Comparison of ENCODE assay signal across 22 cellular contexts in genomic region chr1:234170622-234171021, GRCh38.
DNase-seq lines count a peak whose midpoint lies in the region; ATAC-seq and TF ChIP-seq lines count a peak whose summit lies in the region.
"Had no signal": no experiment of that assay in that cellular context is flagged by ENCODE, and none has a peak within 500 bp of the region (broad histone marks: within the 10 kb centered on the region; RNA-seq: fewer than 3 reads in every experiment).

No MANE protein-coding gene starts in this region.

- peak in 1 of 2 donors; percentile 41 for ATAC-seq in activated T-cell treated with anti-CD3 and anti-CD28 coated beads, Interleukin-2, amount 50 U/mL, for 72 hours (replicated peaks in 1 of 2)
- ATAC-seq in activated T-helper 17 cell treated with anti-CD3 and anti-CD28 coated beads, Interleukin-2, amount 50 U/mL, for 72 hours (replicated peaks), result peak; percentile 18
- ATAC-seq: heart left ventricle; Right ventricle myocardium inferior; stimulated activated naive B cell treated with anti-CD40 and anti-IgM and Interleukin-4, amounts not matched to agents 10 μg/mL and 1 μg/mL and 100 μg/mL, for 72 hours had no signal

- H3K27me3 Mint-ChIP-seq in activated T-cell treated with anti-CD3 and anti-CD28 coated beads, Interleukin-2, amount 50 U/mL, for 72 hours (ENCODE audit: low read depth), result peaks cover 17% of the 10 kb centered on the region
- peaks cover 3% of the 10 kb centered on the region for H3K27me3 Mint-ChIP-seq in activated T-helper 17 cell treated with anti-CD3 and anti-CD28 coated beads, Interleukin-2, amount 50 U/mL, for 72 hours
- H3K27me3 Mint-ChIP-seq in endodermal cell (ENCODE audit: insufficient read depth), result no peaks in the 10 kb centered on the region

- H3K4me3 Mint-ChIP-seq in activated T-cell treated with anti-CD3 and anti-CD28 coated beads, Interleukin-2, amount 50 U/mL, for 72 hours, result peak overlapping the region; percentile 45 to 47
- peak overlapping the region; percentile 10 for H3K4me3 Mint-ChIP-seq in activated T-helper 17 cell treated with anti-CD3 and anti-CD28 coated beads, Interleukin-2, amount 50 U/mL, for 72 hours
- H3K4me3 Mint-ChIP-seq in endodermal cell, result no peak overlapping the region
- H3K4me3 Mint-ChIP-seq: HFFc6; immature natural killer cell; mesothelial cell of epicardium; nephron progenitor cell; stimulated activated naive B cell treated with anti-CD40 and anti-IgM and Interleukin-4, amounts not matched to agents 10 μg/mL and 1 μg/mL and 100 μg/mL, for 72 hours had no signal

- no peak overlapping the region for H3K27ac ChIP-seq in endodermal cell (ENCODE audit: low read depth, low read length)
- H3K27ac ChIP-seq: C4-2B, heart left ventricle, left ventricle myocardium inferior, parathyroid adenoma had no signal

- WGBS in endodermal cell (ENCODE audit: insufficient coverage in 1 of 2, insufficient read length in 1 of 2), 2 experiments, result 79 to 80% methylated on average over 5 to 7 of the region's 7 CpGs

- no peaks in the 10 kb centered on the region for H3K9me3 ChIP-seq in endodermal cell (ENCODE audit: control insufficient read depth, low read length)
- H3K9me3 ChIP-seq: heart left ventricle, left ventricle myocardium inferior had no signal

- H3K9me3 Mint-ChIP-seq in activated T-cell treated with anti-CD3 and anti-CD28 coated beads, Interleukin-2, amount 50 U/mL, for 72 hours, result no peaks in the 10 kb centered on the region
- no peaks in the 10 kb centered on the region for H3K9me3 Mint-ChIP-seq in activated T-helper 17 cell treated with anti-CD3 and anti-CD28 coated beads, Interleukin-2, amount 50 U/mL, for 72 hours
- H3K9me3 Mint-ChIP-seq in endodermal cell, result no peaks in the 10 kb centered on the region
- H3K9me3 Mint-ChIP-seq: immature natural killer cell; mesothelial cell of epicardium; nephron progenitor cell; stimulated activated naive B cell treated with anti-CD40 and anti-IgM and Interleukin-4, amounts not matched to agents 10 μg/mL and 1 μg/mL and 100 μg/mL, for 72 hours had no signal

- no peaks in the 10 kb centered on the region for H3K36me3 ChIP-seq in endodermal cell (ENCODE audit: control insufficient read depth, insufficient read depth, low read length)
- H3K36me3 ChIP-seq: heart left ventricle, left ventricle myocardium inferior had no signal

- H3K27ac Mint-ChIP-seq in activated T-cell treated with anti-CD3 and anti-CD28 coated beads, Interleukin-2, amount 50 U/mL, for 72 hours, result no peak overlapping the region
- no peak overlapping the region for H3K27ac Mint-ChIP-seq in activated T-helper 17 cell treated with anti-CD3 and anti-CD28 coated beads, Interleukin-2, amount 50 U/mL, for 72 hours
- no peak overlapping the region for H3K27ac Mint-ChIP-seq in endodermal cell
- H3K27ac Mint-ChIP-seq: HFFc6; immature natural killer cell; mesothelial cell of epicardium; stimulated activated naive B cell treated with anti-CD40 and anti-IgM and Interleukin-4, amounts not matched to agents 10 μg/mL and 1 μg/mL and 100 μg/mL, for 72 hours had no signal

- DNase-seq in activated T-cell treated with anti-CD3 and anti-CD28 coated beads, Interleukin-2, amount 50 U/mL, for 72 hours, result peak in 1 of 2 donors; percentile 11
- DNase-seq in activated T-cell treated with anti-CD3 and anti-CD28 coated beads, Interleukin-2, amount 50 U/mL, for 1 hour, result no peak
- DNase-seq in OCI-M1 (lab: John Stamatoyannopoulos, UW) (peak; percentile 20), renal cortical epithelial cell (ENCODE audit: low read depth) (peak; percentile 54), NCI-H1417 treated with DMSO at 0.1 percent for 48 hours (lab: John Stamatoyannopoulos, UW) (no peak), endodermal cell (no peak), NCI-H1694 treated with DMSO at 0.1 percent for 48 hours (lab: John Stamatoyannopoulos, UW) (no peak)
- DNase-seq: activated CD8-positive, alpha-beta memory T cell treated with anti-CD3 and anti-CD28 coated beads for 24 hours; amniotic stem cell; heart left ventricle; HFFc6; immature natural killer cell; KG1; left ventricle myocardium inferior; NCI-H2107; nephron progenitor cell; stimulated activated naive B cell treated with anti-CD40 and anti-IgM and Interleukin-4, amounts not matched to agents 10 μg/mL and 1 μg/mL and 100 μg/mL, for 72 hours had no signal

- H3K27me3 ChIP-seq in endodermal cell (ENCODE audit: control insufficient read depth, insufficient read depth, low read length, poor library complexity, severe bottlenecking), result no peaks in the 10 kb centered on the region

- TF ChIP-seq CTCF in endodermal cell (conservative IDR thresholded peaks at IDR 0.05), result no peak

- H3K36me3 Mint-ChIP-seq in activated T-cell treated with anti-CD3 and anti-CD28 coated beads, Interleukin-2, amount 50 U/mL, for 72 hours (ENCODE audit: insufficient read depth in 2 of 2), result no peaks in the 10 kb centered on the region
- H3K36me3 Mint-ChIP-seq in activated T-helper 17 cell treated with anti-CD3 and anti-CD28 coated beads, Interleukin-2, amount 50 U/mL, for 72 hours (ENCODE audit: low read depth), result no peaks in the 10 kb centered on the region
- no peaks in the 10 kb centered on the region for H3K36me3 Mint-ChIP-seq in endodermal cell (ENCODE audit: low read depth)
- H3K36me3 Mint-ChIP-seq: immature natural killer cell; mesothelial cell of epicardium; stimulated activated naive B cell treated with anti-CD40 and anti-IgM and Interleukin-4, amounts not matched to agents 10 μg/mL and 1 μg/mL and 100 μg/mL, for 72 hours had no signal

- no peaks in the 10 kb centered on the region for H3K4me1 ChIP-seq in endodermal cell (ENCODE audit: control insufficient read depth, insufficient read depth, low read length)
- H3K4me1 ChIP-seq: heart left ventricle, left ventricle myocardium inferior, parathyroid adenoma had no signal

- H3K4me1 Mint-ChIP-seq in activated T-cell treated with anti-CD3 and anti-CD28 coated beads, Interleukin-2, amount 50 U/mL, for 72 hours (ENCODE audit: low read depth), result peaks cover 18% of the 10 kb centered on the region
- H3K4me1 Mint-ChIP-seq in activated T-helper 17 cell treated with anti-CD3 and anti-CD28 coated beads, Interleukin-2, amount 50 U/mL, for 72 hours, result no peaks in the 10 kb centered on the region
- H3K4me1 Mint-ChIP-seq in endodermal cell, result no peaks in the 10 kb centered on the region
- H3K4me1 Mint-ChIP-seq: immature natural killer cell; mesothelial cell of epicardium; stimulated activated naive B cell treated with anti-CD40 and anti-IgM and Interleukin-4, amounts not matched to agents 10 μg/mL and 1 μg/mL and 100 μg/mL, for 72 hours had no signal

- no peak overlapping the region for H3K9ac ChIP-seq in endodermal cell (ENCODE audit: extremely low read depth, low read length, poor library complexity, severe bottlenecking)
- H3K9ac ChIP-seq: parathyroid adenoma had no signal

- H3K4me3 ChIP-seq in endodermal cell (ENCODE audit: low read length), result no peak overlapping the region
- H3K4me3 ChIP-seq: heart left ventricle, left ventricle myocardium inferior had no signal

Comparison
In these comparisons a context has a peak if more than half of its experiments do, and no peak if none do; other contexts are left out.
1. DNase-seq: peak in OCI-M1 (single experiment) and renal cortical epithelial cell (single experiment); none in activated T-cell treated with anti-CD3 and anti-CD28 coated beads, Interleukin-2, amount 50 U/mL, for 1 hour (single experiment), NCI-H1417 treated with DMSO at 0.1 percent for 48 hours (single experiment), endodermal cell (single experiment) and NCI-H1694 treated with DMSO at 0.1 percent for 48 hours (single experiment).